ENCODE assay signal across 1 cellular context in the genomic region with DNA sequence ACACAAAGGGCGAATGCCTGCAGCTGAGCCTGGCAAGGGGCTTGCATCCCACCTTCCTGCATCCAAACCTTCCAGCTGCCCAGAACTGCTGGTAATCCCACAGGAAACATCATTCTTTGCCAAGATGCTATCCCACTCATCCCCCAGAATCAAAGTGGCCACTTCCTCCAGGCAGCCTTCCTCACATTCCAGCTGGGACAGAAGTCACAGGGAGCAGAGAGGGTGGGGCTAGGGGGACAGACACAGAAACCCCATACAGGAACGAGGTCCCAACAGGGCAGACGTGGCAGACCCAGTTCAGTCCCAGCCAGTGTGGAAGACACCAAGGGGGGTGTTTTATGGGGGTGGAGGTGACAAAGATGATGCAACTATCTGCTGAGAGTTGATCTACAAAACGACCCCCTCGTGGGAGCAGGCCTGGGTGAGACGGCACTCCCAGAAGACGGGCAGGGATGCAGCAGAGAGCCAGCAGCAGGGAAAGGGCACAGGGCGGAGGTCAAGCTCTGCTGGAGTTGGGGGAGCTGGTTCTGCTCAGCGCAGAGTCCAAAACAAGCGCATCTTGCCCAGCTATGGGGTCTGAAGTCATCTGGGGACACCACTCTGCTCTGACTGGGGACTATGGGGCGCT.
TF ChIP-seq lines count a peak whose summit lies in the region.

No MANE protein-coding gene starts in this region.

TF ChIP-seq in HepG2, 621 proteins besides CTCF, POLR2A, EP300 and RAD21:
- TF ChIP-seq ZBTB20 (CRISPR knock-in tag; IDR thresholded peaks at IDR 0.05; ENCODE audit: borderline replicate concordance, low read depth) (no peak), CCDC6 (CRISPR knock-in tag; IDR thresholded peaks at IDR 0.05) (no peak), CEBPB (IDR thresholded peaks at IDR 0.05; ENCODE audit: borderline replicate concordance, low read depth, low read length) (0 out of 2 replicates have a peak, but pooled peaks have one; percentile 27)
